Comparison of ENCODE assay signal across 11 cellular contexts in the genomic region with DNA sequence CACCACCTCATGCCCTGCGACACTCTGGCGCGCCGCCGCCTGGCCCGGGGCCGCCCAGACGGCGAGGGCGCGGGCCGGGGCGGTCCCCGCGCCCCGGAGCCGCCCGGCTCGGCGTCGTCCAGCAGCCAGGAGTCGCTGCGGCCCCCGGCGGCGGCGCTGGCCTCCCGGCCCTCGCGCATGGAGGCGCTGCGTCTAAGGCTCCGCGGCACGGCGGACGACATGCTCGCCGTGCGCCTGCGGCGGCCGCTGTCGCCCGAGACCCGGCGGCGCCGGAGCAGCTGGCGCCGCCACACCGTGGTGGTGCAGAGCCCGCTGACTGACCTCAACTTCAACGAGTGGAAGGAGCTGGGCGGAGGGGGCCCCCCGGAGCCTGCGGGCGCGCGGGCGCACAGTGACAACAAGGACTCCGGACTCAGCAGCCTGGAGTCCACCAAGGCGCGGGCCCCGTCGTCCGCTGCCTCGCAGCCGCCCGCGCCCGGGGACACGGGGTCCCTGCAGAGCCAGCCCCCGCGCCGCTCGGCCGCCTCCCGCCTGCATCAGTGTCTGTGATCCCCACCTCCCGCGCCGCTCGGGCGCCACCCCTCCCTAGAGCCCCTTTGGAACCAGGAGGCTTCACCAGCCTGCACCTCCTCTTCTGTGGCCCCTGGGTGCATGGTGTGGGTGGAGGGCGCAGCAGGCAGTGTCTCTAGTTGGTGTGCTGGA.
A peak's percentile ranks its signal among the peaks of the same experiment; 100 is the strongest.
DNase-seq lines count a peak whose midpoint lies in the region; ATAC-seq and TF ChIP-seq lines count a peak whose summit lies in the region.
"Had no signal": no experiment of that assay in that cellular context is flagged by ENCODE, and none has a peak within 500 bp of the region (broad histone marks: within the 10 kb centered on the region; RNA-seq: fewer than 3 reads in every experiment).

No MANE protein-coding gene starts in this region.

- peaks cover 0 to 3% (median 0%) of the 10 kb centered on the region in 3 donors for H3K36me3 Mint-ChIP-seq in naive thymus-derived CD8-positive, alpha-beta T cell

- DNase-seq in HuH-7.5 (ENCODE audit: low spot score), result peak; percentile 67
- peak; percentile 61 to 66 for DNase-seq in erythroblast (lab: John Stamatoyannopoulos, UW)
- no peak for DNase-seq in naive thymus-derived CD8-positive, alpha-beta T cell
- no peak for DNase-seq in Ammon's horn (ENCODE audit: low spot score)
- DNase-seq in medulla oblongata (ENCODE audit: extremely low spot score), result no peak
- DNase-seq in epidermal melanocyte (ENCODE audit: insufficient read length, low spot score), result no peak
- DNase-seq in NCI-H1105 treated with DMSO at 0.1 percent for 48 hours (lab: John Stamatoyannopoulos, UW), result no peak
- DNase-seq: activated CD8-positive, alpha-beta memory T cell treated with anti-CD3 and anti-CD28 coated beads, Interleukin-2, amount 50 U/mL, for 48 hours; gastrocnemius medialis; NCI-H524 treated with DMSO at 0.1 percent for 48 hours had no signal

- H3K9me3 Mint-ChIP-seq in naive thymus-derived CD8-positive, alpha-beta T cell, result no peaks in the 10 kb centered on the region

- peak overlapping the region; percentile 54 to 78 (median 64) for H3K4me2 ChIP-seq in BLaER1 treated with 17β-estradiol and CSF1 and Interleukin-3, amounts not matched to agents 10 nM and 100 nM

- H3K4me1 ChIP-seq in BLaER1 treated with 17β-estradiol and CSF1 and Interleukin-3, amounts not matched to agents 10 nM and 100 nM, result peaks cover 7 to 20% (median 11%) of the 10 kb centered on the region in 10 experiments; a peak in 17 of 20 replicates
- H3K4me1 ChIP-seq: gastrocnemius medialis had no signal

- no peak for TF ChIP-seq POLR2A in erythroblast (IDR thresholded peaks at IDR 0.05; ENCODE audit: low read length)

- peak overlapping the region; percentile 18 to 59 (median 30); a peak in 13 of 20 replicates for H3K4me3 ChIP-seq in BLaER1 treated with 17β-estradiol and CSF1 and Interleukin-3, amounts not matched to agents 10 nM and 100 nM

- H3K9me3 ChIP-seq in BLaER1 treated with 17β-estradiol and CSF1 and Interleukin-3, amounts not matched to agents 10 nM and 100 nM (replicated peaks in 1 of 11), result no peaks in the 10 kb centered on the region
- H3K9me3 ChIP-seq: gastrocnemius medialis had no signal

- peak; percentile 6 to 48 for ATAC-seq in naive thymus-derived CD8-positive, alpha-beta T cell

- no peak overlapping the region for H3K27ac ChIP-seq in BLaER1 treated with 17β-estradiol and CSF1 and Interleukin-3, amounts not matched to agents 10 nM and 100 nM
- H3K27ac ChIP-seq: gastrocnemius medialis had no signal

- POLR2A ChIA-PET in naive thymus-derived CD8-positive, alpha-beta T cell (lab: Charles Lee), result no interaction called here

- H3K4me3 Mint-ChIP-seq in naive thymus-derived CD8-positive, alpha-beta T cell, result peak overlapping the region in 9 of 10 donors; percentile 24 to 65 (median 55)

- H3K27ac Mint-ChIP-seq in naive thymus-derived CD8-positive, alpha-beta T cell, result no peak overlapping the region

- peaks cover 37 to 48% (median 42%) of the 10 kb centered on the region in 11 experiments for H3K27me3 ChIP-seq in BLaER1 treated with 17β-estradiol and CSF1 and Interleukin-3, amounts not matched to agents 10 nM and 100 nM

- H4K20me1 ChIP-seq in BLaER1 treated with 17β-estradiol and CSF1 and Interleukin-3, amounts not matched to agents 10 nM and 100 nM, result peaks cover 7 to 70% (median 43%) of the 10 kb centered on the region in 11 experiments; a peak in 21 of 22 replicates

- H3K27me3 Mint-ChIP-seq in naive thymus-derived CD8-positive, alpha-beta T cell, result peaks cover 20 to 51% (median 33%) of the 10 kb centered on the region in 5 donors

- H3K9ac ChIP-seq in BLaER1 treated with 17β-estradiol and CSF1 and Interleukin-3, amounts not matched to agents 10 nM and 100 nM, result peak overlapping the region in 3 of 11 experiments; percentile 27 to 46 (median 37); a peak in 3 of 22 replicates

- peaks cover 13 to 29% (median 20%) of the 10 kb centered on the region in 11 experiments for H3K36me3 ChIP-seq in BLaER1 treated with 17β-estradiol and CSF1 and Interleukin-3, amounts not matched to agents 10 nM and 100 nM

- peaks cover 8 to 13% (median 10%) of the 10 kb centered on the region in 4 donors for H3K4me1 Mint-ChIP-seq in naive thymus-derived CD8-positive, alpha-beta T cell

Comparison
In these comparisons a context has a peak if more than half of its experiments do, and no peak if none do; other contexts are left out.
1. DNase-seq: peak in HuH-7.5 (single experiment) and erythroblast (2 of 2); none in naive thymus-derived CD8-positive, alpha-beta T cell (0 of 10), Ammon's horn (single experiment), medulla oblongata (single experiment), epidermal melanocyte (single experiment) and NCI-H1105 treated with DMSO at 0.1 percent for 48 hours (single experiment).